ENCODE assay signal across 15 cellular contexts in the genomic region with DNA sequence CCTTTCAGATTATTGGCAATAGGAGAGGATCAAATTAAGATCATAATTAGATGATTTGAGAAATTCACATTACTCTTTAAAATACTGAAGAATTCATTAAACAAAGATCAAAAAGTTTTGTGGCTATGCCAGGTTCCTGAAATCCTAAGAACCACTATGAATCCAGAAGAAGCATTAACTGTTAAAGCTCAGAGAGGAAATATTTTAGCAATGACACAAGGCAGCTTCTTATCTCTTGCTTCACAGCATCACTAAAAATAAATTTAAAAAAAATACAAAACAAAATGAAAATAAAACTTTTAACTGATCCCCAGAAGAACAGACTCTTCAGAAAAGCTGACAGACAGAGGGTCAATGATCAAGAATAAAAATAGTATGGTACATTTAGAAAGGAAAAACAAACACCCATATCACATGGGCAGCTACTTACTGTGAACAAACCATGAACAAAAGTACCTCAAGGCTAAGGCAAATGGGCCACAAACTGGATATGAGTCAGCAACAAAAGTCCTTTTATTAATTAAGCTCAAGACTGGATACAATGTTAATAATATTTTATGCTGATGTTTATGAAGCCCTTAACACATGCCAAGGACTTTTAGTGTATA. TPM values are rescaled to one million over a fixed set of nuclear protein-coding genes. Genes with fewer than 3 reads are reported as not detected.
DNase-seq lines count a peak whose midpoint lies in the region; TF ChIP-seq lines count a peak whose summit lies in the region.
"Had no signal": no experiment of that assay in that cellular context is flagged by ENCODE, and none has a peak within 500 bp of the region (broad histone marks: within the 10 kb centered on the region; RNA-seq: fewer than 3 reads in every experiment).

No MANE protein-coding gene starts in this region.

- no peak overlapping the region for H3K27ac Mint-ChIP-seq in mesothelial cell of epicardium
- H3K27ac Mint-ChIP-seq in activated naive CD8-positive, alpha-beta T cell treated with anti-CD3 and anti-CD28 coated beads for 36 hours, result no peak overlapping the region
- H3K27ac Mint-ChIP-seq: activated naive CD4-positive, alpha-beta T cell treated with anti-CD3 and anti-CD28 coated beads, Interleukin-2, amount 50 U/mL, for 24 hours had no signal

- peaks cover 0 to 18% of the 10 kb centered on the region in 2 donors for H3K4me1 ChIP-seq in adrenal gland (replicated peaks in 1 of 2)
- H3K4me1 ChIP-seq: vagina had no signal

- in situ Hi-C loops in G401 (cut with HindIII; ENCODE audit: low sequenced_read_pairs), result no loop called here

- DNase-seq in A172 (ENCODE audit: low spot score) (peak; percentile 27), G401 (ENCODE audit: low spot score) (peak; percentile 20), adrenal gland (peak in 1 of 7 donors; percentile 12), hepatic stellate cell (ENCODE audit: low spot score) (peak; percentile 19), mesothelial cell of epicardium (ENCODE audit: low spot score in 2 of 2, unreplicated experiment in 2 of 2) (no peak), NAMALWA (ENCODE audit: low spot score) (no peak), mucosa of gallbladder (ENCODE audit: low spot score) (no peak)
- no peak for DNase-seq in activated naive CD8-positive, alpha-beta T cell treated with anti-CD3 and anti-CD28 coated beads for 36 hours
- DNase-seq: activated CD4-positive, alpha-beta T cell treated with anti-CD3 and anti-CD28 coated beads, Interleukin-2, amount 50 U/mL, for 4 hours; activated T-cell treated with anti-CD3 and anti-CD28 coated beads, Interleukin-2, amount 50 U/mL, for 1 hour; H9; mesendoderm had no signal

- no peaks in the 10 kb centered on the region for H3K4me1 Mint-ChIP-seq in mesothelial cell of epicardium
- no peaks in the 10 kb centered on the region for H3K4me1 Mint-ChIP-seq in activated naive CD8-positive, alpha-beta T cell treated with anti-CD3 and anti-CD28 coated beads for 36 hours

- no peaks in the 10 kb centered on the region for H3K27me3 ChIP-seq in adrenal gland
- H3K27me3 ChIP-seq: vagina had no signal

- no peaks in the 10 kb centered on the region for H3K36me3 ChIP-seq in adrenal gland (replicated peaks in 1 of 2)
- H3K36me3 ChIP-seq: vagina had no signal

- TF ChIP-seq POLR2A in adrenal gland (IDR thresholded peaks at IDR 0.05), result no peak

- H3K9me3 Mint-ChIP-seq in mesothelial cell of epicardium, result peaks cover 2% of the 10 kb centered on the region
- H3K9me3 Mint-ChIP-seq in activated naive CD8-positive, alpha-beta T cell treated with anti-CD3 and anti-CD28 coated beads for 36 hours, result peaks cover 1% of the 10 kb centered on the region
- H3K9me3 Mint-ChIP-seq: central memory CD8-positive, alpha-beta T cell; H9 had no signal

- TF ChIP-seq CTCF in adrenal gland (IDR thresholded peaks at IDR 0.05) (no peak), mesothelial cell of epicardium (IDR thresholded peaks at IDR 0.05; ENCODE audit: unreplicated experiment) (no peak)

- H3K9me3 ChIP-seq in adrenal gland (replicated peaks in 1 of 3), result no peaks in the 10 kb centered on the region
- H3K9me3 ChIP-seq: vagina had no signal

- intact Hi-C loops in adrenal gland (cut with DNase I), result no loop called here

- peak overlapping the region in 3 of 5 donors; percentile 14 to 80 (median 67) for H3K27ac ChIP-seq in adrenal gland
- H3K27ac ChIP-seq: vagina had no signal

- no peaks in the 10 kb centered on the region for H3K27me3 Mint-ChIP-seq in mesothelial cell of epicardium (ENCODE audit: low read depth)
- no peaks in the 10 kb centered on the region for H3K27me3 Mint-ChIP-seq in activated naive CD8-positive, alpha-beta T cell treated with anti-CD3 and anti-CD28 coated beads for 36 hours
- H3K27me3 Mint-ChIP-seq: activated naive CD4-positive, alpha-beta T cell treated with anti-CD3 and anti-CD28 coated beads, Interleukin-2, amount 50 U/mL, for 24 hours; central memory CD8-positive, alpha-beta T cell had no signal

- H3K4me3 Mint-ChIP-seq in mesothelial cell of epicardium, result no peak overlapping the region
- H3K4me3 Mint-ChIP-seq in activated naive CD8-positive, alpha-beta T cell treated with anti-CD3 and anti-CD28 coated beads for 36 hours, result no peak overlapping the region
- H3K4me3 Mint-ChIP-seq: activated naive CD4-positive, alpha-beta T cell treated with anti-CD3 and anti-CD28 coated beads, Interleukin-2, amount 50 U/mL, for 24 hours; central memory CD8-positive, alpha-beta T cell; H9 had no signal

- no peak overlapping the region for H3K4me3 ChIP-seq in adrenal gland
- H3K4me3 ChIP-seq: vagina had no signal

- peaks cover 2% of the 10 kb centered on the region for H3K36me3 Mint-ChIP-seq in mesothelial cell of epicardium
- peaks cover 15% of the 10 kb centered on the region for H3K36me3 Mint-ChIP-seq in activated naive CD8-positive, alpha-beta T cell treated with anti-CD3 and anti-CD28 coated beads for 36 hours

RNA-seq across cellular contexts. Expression of a gene that starts 19.6 kb away (rescaled TPM):
- total RNA-seq in A172 (2014; rRNA removed; shearing (Covaris generic)), result 49.0 and 61.9 TPM in 2 replicates
- total RNA-seq in G401 (2014; rRNA removed; shearing (Covaris generic)), result 13.5 and 23.0 TPM in 2 replicates
- total RNA-seq in adrenal gland (10 to 100 TPM; 21.1 to 63.4 (median 31.4) TPM), mesothelial cell of epicardium (22.5 to 24.2 TPM (median 22.8 TPM) in 3 replicates), mucosa of gallbladder (28.2 TPM)
- polyA plus RNA-seq in adrenal gland, result 10 to 100 TPM; 14.4 to 56.0 (median 15.9) TPM
- total RNA-seq in activated naive CD8-positive, alpha-beta T cell treated with anti-CD3 and anti-CD28 coated beads for 36 hours, result 10 to 100 TPM; 52.3 to 56.2 TPM

RNA-seq across cellular contexts. Expression of a gene that starts 51.5 kb away (rescaled TPM):
- total RNA-seq in A172 (2014; rRNA removed; shearing (Covaris generic)), result 16.0 and 18.8 TPM in 2 replicates
- 27.2 and 29.0 TPM in 2 replicates for total RNA-seq in G401 (2014; rRNA removed; shearing (Covaris generic))
- total RNA-seq in adrenal gland (10 to 100 TPM in 5 of 8 donors, 1 to 10 TPM in 3; 7.7 to 18.3 (median 10.6) TPM), mesothelial cell of epicardium (25.3 to 26.3 TPM (median 25.6 TPM) in 3 replicates), mucosa of gallbladder (19.9 TPM)
- 10 to 100 TPM; 10.2 to 28.5 (median 12.0) TPM for polyA plus RNA-seq in adrenal gland
- 10 to 100 TPM; 25.3 to 26.4 TPM for total RNA-seq in activated naive CD8-positive, alpha-beta T cell treated with anti-CD3 and anti-CD28 coated beads for 36 hours

Comparison
In these comparisons a context has a peak if more than half of its experiments do, and no peak if none do; other contexts are left out.
1. DNase-seq: peak in A172 (single experiment), G401 (single experiment) and hepatic stellate cell (single experiment); none in mesothelial cell of epicardium (0 of 2), NAMALWA (single experiment), mucosa of gallbladder (single experiment) and activated naive CD8-positive, alpha-beta T cell treated with anti-CD3 and anti-CD28 coated beads for 36 hours (single experiment).